Comparison of ENCODE assay signal across 3 cellular contexts in genomic region chr12:53245289-53245688, GRCh38.
TF ChIP-seq lines count a peak whose summit lies in the region.

No MANE protein-coding gene starts in this region.

TF ChIP-seq in GM23338, 12 proteins besides CTCF, POLR2A, EP300 and RAD21 (continues in another document):
- no peak for TF ChIP-seq CREB1 (CRISPR knock-in tag; IDR thresholded peaks at IDR 0.05; ENCODE audit: low read depth)
- TF ChIP-seq JUNB (IDR thresholded peaks at IDR 0.05; ENCODE audit: unreplicated experiment), result no peak
- TF ChIP-seq NANOG (IDR thresholded peaks at IDR 0.05; ENCODE audit: borderline replicate concordance), result no peak
- no peak for TF ChIP-seq POLR2AphosphoS5 (IDR thresholded peaks at IDR 0.05; ENCODE audit: low read depth)
- no peak for TF ChIP-seq ZNF331 (CRISPR knock-in tag; IDR thresholded peaks at IDR 0.05; ENCODE audit: low read depth)
- TF ChIP-seq, protein P1, sequence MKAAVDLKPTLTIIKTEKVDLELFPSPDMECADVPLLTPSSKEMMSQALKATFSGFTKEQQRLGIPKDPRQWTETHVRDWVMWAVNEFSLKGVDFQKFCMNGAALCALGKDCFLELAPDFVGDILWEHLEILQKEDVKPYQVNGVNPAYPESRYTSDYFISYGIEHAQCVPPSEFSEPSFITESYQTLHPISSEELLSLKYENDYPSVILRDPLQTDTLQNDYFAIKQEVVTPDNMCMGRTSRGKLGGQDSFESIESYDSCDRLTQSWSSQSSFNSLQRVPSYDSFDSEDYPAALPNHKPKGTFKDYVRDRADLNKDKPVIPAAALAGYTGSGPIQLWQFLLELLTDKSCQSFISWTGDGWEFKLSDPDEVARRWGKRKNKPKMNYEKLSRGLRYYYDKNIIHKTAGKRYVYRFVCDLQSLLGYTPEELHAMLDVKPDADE (IDR thresholded peaks at IDR 0.05), result no peak
- TF ChIP-seq EZH2 (IDR thresholded peaks at IDR 0.05; ENCODE audit: low read depth, unreplicated experiment), result no peak
- TF ChIP-seq STAT1 (IDR thresholded peaks at IDR 0.05; ENCODE audit: unreplicated experiment), result no peak
- no peak for TF ChIP-seq EZH2phosphoT487 (IDR thresholded peaks at IDR 0.05; ENCODE audit: unreplicated experiment)
- TF ChIP-seq REST (IDR thresholded peaks at IDR 0.05; ENCODE audit: unreplicated experiment), result no peak

TF ChIP-seq in HEK293, 187 proteins besides CTCF, POLR2A, EP300 and RAD21:
- TF ChIP-seq, protein P2, sequence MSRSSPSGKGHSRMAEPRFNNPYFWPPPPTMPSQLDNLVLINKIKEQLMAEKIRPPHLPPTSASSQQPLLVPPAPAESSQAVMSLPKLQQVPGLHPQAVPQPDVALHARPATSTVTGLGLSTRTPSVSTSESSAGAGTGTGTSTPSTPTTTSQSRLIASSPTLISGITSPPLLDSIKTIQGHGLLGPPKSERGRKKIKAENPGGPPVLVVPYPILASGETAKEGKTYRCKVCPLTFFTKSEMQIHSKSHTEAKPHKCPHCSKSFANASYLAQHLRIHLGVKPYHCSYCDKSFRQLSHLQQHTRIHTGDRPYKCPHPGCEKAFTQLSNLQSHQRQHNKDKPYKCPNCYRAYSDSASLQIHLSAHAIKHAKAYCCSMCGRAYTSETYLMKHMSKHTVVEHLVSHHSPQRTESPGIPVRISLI (tag by site-specific recombination; IDR thresholded peaks at IDR 0.05), result no peak
- peak; percentile 24; the same call in 1 of the 2 replicates for TF ChIP-seq ZNF335 (tag by site-specific recombination; conservative IDR thresholded peaks at IDR 0.05)

TF ChIP-seq in K562, 482 proteins besides CTCF, POLR2A, EP300 and RAD21:
- TF ChIP-seq SIN3A (IDR thresholded peaks at IDR 0.05; ENCODE audit: borderline replicate concordance in 2 of 2, control insufficient read depth in 1 of 2, low read depth in 2 of 2, low read length in 2 of 2) (no peak), NR1H2 (CRISPR knock-in tag; IDR thresholded peaks at IDR 0.05) (no peak), TAF9B (IDR thresholded peaks at IDR 0.05; ENCODE audit: partially characterized antibody) (no peak), E2F4 (CRISPR knock-in tag; IDR thresholded peaks at IDR 0.05; ENCODE audit: low read depth) (no peak), HSF4 (CRISPR knock-in tag; IDR thresholded peaks at IDR 0.05; ENCODE audit: borderline replicate concordance) (no peak), CEBPG (CRISPR knock-in tag; IDR thresholded peaks at IDR 0.05) (peak; percentile 45; the same call in 1 of the 2 replicates), CEBPG (tag; conservative IDR thresholded peaks at IDR 0.05 in 1 of 2, IDR thresholded peaks at IDR 0.05 in 1 of 2) (peak; percentile 23 to 62; a peak in 1 of 4 replicates), HMG20B (CRISPR knock-in tag; IDR thresholded peaks at IDR 0.05) (no peak), CEBPB (tag; IDR thresholded peaks at IDR 0.05) (peak; percentile 74), ZNF175 (CRISPR knock-in tag; IDR thresholded peaks at IDR 0.05; ENCODE audit: low read depth) (no peak)
- TF ChIP-seq, protein P3, sequence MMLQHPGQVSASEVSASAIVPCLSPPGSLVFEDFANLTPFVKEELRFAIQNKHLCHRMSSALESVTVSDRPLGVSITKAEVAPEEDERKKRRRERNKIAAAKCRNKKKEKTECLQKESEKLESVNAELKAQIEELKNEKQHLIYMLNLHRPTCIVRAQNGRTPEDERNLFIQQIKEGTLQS (IDR thresholded peaks at IDR 0.05), result peak; percentile 59; the same call in 1 of the 2 replicates
- TF ChIP-seq, protein P3 (CRISPR knock-in tag; conservative IDR thresholded peaks at IDR 0.05), result no peak
